ENCODE assay signal across 9 cellular contexts in the genomic region with DNA sequence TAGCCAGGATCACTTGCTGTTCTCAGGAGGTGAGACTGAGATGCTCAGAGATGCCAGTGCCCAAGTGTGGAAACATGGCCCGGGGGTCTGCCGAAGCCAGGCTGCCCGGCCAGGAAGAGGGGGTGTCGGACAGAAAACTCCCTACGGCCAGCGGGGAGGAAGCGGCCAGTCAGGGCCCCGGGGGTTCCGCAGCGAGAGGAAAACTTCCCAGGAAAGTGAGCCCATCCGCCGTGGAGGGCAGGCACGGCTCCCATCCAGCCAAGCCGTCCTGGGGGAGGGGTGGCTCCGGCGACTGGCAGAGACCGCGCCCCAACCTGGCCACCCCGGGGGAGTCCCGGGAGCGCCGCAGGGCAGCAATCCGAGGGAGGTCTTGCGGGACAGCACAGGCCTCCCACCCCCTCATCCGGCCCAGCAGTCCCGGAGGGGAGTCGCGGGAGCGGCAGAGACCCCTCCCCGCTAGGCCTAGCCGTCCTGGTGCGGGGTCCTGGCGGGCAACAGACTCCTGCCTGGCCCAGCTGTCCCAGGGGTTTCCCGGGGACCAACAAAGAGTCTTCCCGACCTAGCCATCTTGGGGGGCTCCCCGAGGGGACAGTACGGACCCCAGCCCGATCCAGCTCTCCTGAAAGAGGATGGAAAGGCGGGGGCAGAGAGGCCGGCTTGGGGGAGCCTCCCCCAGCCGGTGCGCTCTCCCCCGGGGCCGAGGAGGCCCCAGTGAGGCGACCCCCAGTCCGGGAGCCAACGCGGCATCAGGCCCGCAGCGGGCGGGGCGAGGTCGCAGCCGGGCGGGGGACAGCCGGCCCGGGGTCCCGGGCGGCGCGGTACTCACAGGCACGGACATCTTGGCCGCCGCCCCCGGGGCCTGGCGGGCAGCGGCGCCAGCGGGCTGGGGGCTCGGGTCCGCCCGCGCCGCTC. TPM values are rescaled to one million over a fixed set of nuclear protein-coding genes. Genes with fewer than 3 reads are reported as not detected.
DNase-seq lines count a peak whose midpoint lies in the region; ATAC-seq and TF ChIP-seq lines count a peak whose summit lies in the region.
"Had no signal": no experiment of that assay in that cellular context is flagged by ENCODE, and none has a peak within 500 bp of the region (broad histone marks: within the 10 kb centered on the region; RNA-seq: fewer than 3 reads in every experiment).

No MANE protein-coding gene starts in this region.

- DNase-seq in NCI-H82 (lab: John Stamatoyannopoulos, UW) (peak; percentile 31), NCI-H82 treated with DMSO at 0.1 percent for 48 hours (lab: John Stamatoyannopoulos, UW; ENCODE audit: unreplicated experiment) (no peak), adrenal gland (peak in 4 of 7 donors; percentile 66 to 70 (median 68)), immature natural killer cell (no peak), SHP77 treated with DMSO at 0.1 percent for 48 hours (lab: John Stamatoyannopoulos, UW) (no peak)
- no peak for DNase-seq in stimulated activated naive CD8-positive, alpha-beta T cell treated with anti-CD3 and anti-CD28 coated beads, Interleukin-15, amount 100 ng/mL, for 72 hours
- no peak for DNase-seq in activated CD4-positive, alpha-beta T cell treated with anti-CD3 and anti-CD28 coated beads for 1 hour

- peak overlapping the region; percentile 60 to 97 (median 87) for H3K27ac ChIP-seq in adrenal gland

- peaks cover 18 to 23% (median 22%) of the 10 kb centered on the region in 3 donors for H3K27me3 Mint-ChIP-seq in immature natural killer cell (ENCODE audit: low read depth in 3 of 3)
- peaks cover 71% of the 10 kb centered on the region for H3K27me3 Mint-ChIP-seq in stimulated activated naive CD8-positive, alpha-beta T cell treated with anti-CD3 and anti-CD28 coated beads, Interleukin-15, amount 100 ng/mL, for 72 hours

- peaks cover 0 to 7% of the 10 kb centered on the region in 2 donors for H3K4me1 Mint-ChIP-seq in immature natural killer cell
- H3K4me1 Mint-ChIP-seq in stimulated activated naive CD8-positive, alpha-beta T cell treated with anti-CD3 and anti-CD28 coated beads, Interleukin-15, amount 100 ng/mL, for 72 hours, result peaks cover 13% of the 10 kb centered on the region

- H3K36me3 Mint-ChIP-seq in immature natural killer cell, result no peaks in the 10 kb centered on the region

- no peaks in the 10 kb centered on the region for H3K36me3 ChIP-seq in adrenal gland (replicated peaks in 1 of 2)

- intact Hi-C loops in adrenal gland (cut with DNase I), result no loop called here

- no peaks in the 10 kb centered on the region for H3K9me3 ChIP-seq in adrenal gland (replicated peaks in 1 of 3)

- peak overlapping the region; percentile 39 to 100 (median 56) for H3K4me3 ChIP-seq in adrenal gland

- H3K4me1 ChIP-seq in adrenal gland (replicated peaks in 1 of 2), result peaks cover 45 to 66% of the 10 kb centered on the region in 2 donors

- no peak for TF ChIP-seq POLR2A in adrenal gland (IDR thresholded peaks at IDR 0.05)

- peak overlapping the region in 4 of 5 donors; percentile 21 to 70 (median 64) for H3K4me3 Mint-ChIP-seq in immature natural killer cell
- H3K4me3 Mint-ChIP-seq in stimulated activated naive CD8-positive, alpha-beta T cell treated with anti-CD3 and anti-CD28 coated beads, Interleukin-15, amount 100 ng/mL, for 72 hours, result peak overlapping the region; percentile 51 to 78

- 1% methylated on average over 63 to 74 of the region's 74 CpGs; no CpG with 5 or more reads in 2 of the 4 donors for WGBS in adrenal gland, 4 donors

- no peak for TF ChIP-seq CTCF in adrenal gland (IDR thresholded peaks at IDR 0.05)

- peaks cover 0 to 5% (median 0%) of the 10 kb centered on the region in 6 donors for H3K9me3 Mint-ChIP-seq in immature natural killer cell
- no peaks in the 10 kb centered on the region for H3K9me3 Mint-ChIP-seq in stimulated activated naive CD8-positive, alpha-beta T cell treated with anti-CD3 and anti-CD28 coated beads, Interleukin-15, amount 100 ng/mL, for 72 hours

- no peak overlapping the region for H3K27ac Mint-ChIP-seq in immature natural killer cell
- H3K27ac Mint-ChIP-seq in stimulated activated naive CD8-positive, alpha-beta T cell treated with anti-CD3 and anti-CD28 coated beads, Interleukin-15, amount 100 ng/mL, for 72 hours, result no peak overlapping the region

- H3K27me3 ChIP-seq in adrenal gland, result no peaks in the 10 kb centered on the region

- peak; percentile 19 for ATAC-seq in HG02943 (IDR thresholded peaks at IDR 0.05; ENCODE audit: low read depth, unreplicated experiment)
- ATAC-seq in stimulated activated naive CD8-positive, alpha-beta T cell treated with anti-CD3 and anti-CD28 coated beads, Interleukin-15, amount 100 ng/mL, for 72 hours, result peak; percentile 19

RNA-seq across cellular contexts. Expression of a gene that starts 13.8 kb away (rescaled TPM):
- total RNA-seq in adrenal gland, result 10 to 100 TPM; 55.4 to 74.9 (median 66.8) TPM
- polyA plus RNA-seq in adrenal gland, result 10 to 100 TPM; 10.2 to 87.7 (median 54.3) TPM
- polyA plus RNA-seq in immature natural killer cell, result not detected

RNA-seq across cellular contexts. Expression of a gene that starts 46.5 kb away (rescaled TPM):
- 1 to 10 TPM in 5 of 8 donors, under 1 TPM in 1, not detected in 2; 0.67 to 9.9 (median 1.7) TPM for total RNA-seq in adrenal gland
- 1 to 10 TPM in 2 of 3 donors, not detected in 1; 2.0 to 4.2 TPM for polyA plus RNA-seq in adrenal gland
- not detected for polyA plus RNA-seq in immature natural killer cell
- total RNA-seq: Daoy had no signal

RNA-seq across cellular contexts. Expression of a gene that starts 58.3 kb away (rescaled TPM):
- total RNA-seq in adrenal gland, result 10 to 100 TPM in 1 of 8 donors, 1 to 10 TPM in 3, not detected in 4; 1.5 to 15.1 (median 5.8) TPM
- polyA plus RNA-seq in adrenal gland (1 to 10 TPM in 1 of 3 donors, under 1 TPM in 1, not detected in 1; 0.88 to 2.5 TPM), immature natural killer cell (not detected)
- total RNA-seq: Daoy had no signal

Comparison
In these comparisons a context has a peak if more than half of its experiments do, and no peak if none do; other contexts are left out.
1. DNase-seq: peak in NCI-H82 (single experiment) and adrenal gland (4 of 7); none in NCI-H82 treated with DMSO at 0.1 percent for 48 hours (single experiment), immature natural killer cell (0 of 3), stimulated activated naive CD8-positive, alpha-beta T cell treated with anti-CD3 and anti-CD28 coated beads, Interleukin-15, amount 100 ng/mL, for 72 hours (0 of 2), activated CD4-positive, alpha-beta T cell treated with anti-CD3 and anti-CD28 coated beads for 1 hour (single experiment) and SHP77 treated with DMSO at 0.1 percent for 48 hours (single experiment).
2. RNA of a gene that starts 13.8 kb away (polyA plus RNA-seq): 10.2 to 87.7 TPM in adrenal gland; not detected in immature natural killer cell; every median in the first group is over 10 times any median in the second.